In genomic region chr4:147325566-147325965, GRCh38 we compare ENCODE assay signal across 1 cellular context.
TF ChIP-seq lines count a peak whose summit lies in the region.

No MANE protein-coding gene starts in this region.

TF ChIP-seq in SK-N-SH, 30 proteins besides CTCF, POLR2A, EP300 and RAD21 (continued from another document):
- TF ChIP-seq CHD2 (IDR thresholded peaks at IDR 0.05; ENCODE audit: low read length, partially characterized antibody), result no peak
- no peak for TF ChIP-seq GABPA (IDR thresholded peaks at IDR 0.05; ENCODE audit: low read depth)
- TF ChIP-seq USF2 (IDR thresholded peaks at IDR 0.05; ENCODE audit: borderline replicate concordance, low read depth, low read length), result no peak
- no peak for TF ChIP-seq NRF1 (IDR thresholded peaks at IDR 0.05; ENCODE audit: low read depth, low read length)
- 0 out of 2 replicates have a peak, but pooled peaks have one; percentile 42 for TF ChIP-seq RCOR1 (IDR thresholded peaks at IDR 0.05; ENCODE audit: low read length)
- peak; percentile 67 for TF ChIP-seq TCF12 (IDR thresholded peaks at IDR 0.05)
